In genomic region chr22:30674482-30674881, GRCh38 we compare ENCODE assay signal across 35 cellular contexts. TPM values are rescaled to one million over a fixed set of nuclear protein-coding genes. Genes with fewer than 3 reads are reported as not detected.
DNase-seq lines count a peak whose midpoint lies in the region; ATAC-seq, FAIRE-seq and TF ChIP-seq lines count a peak whose summit lies in the region.
"Had no signal": no experiment of that assay in that cellular context is flagged by ENCODE, and none has a peak within 500 bp of the region (broad histone marks: within the 10 kb centered on the region; RNA-seq: fewer than 3 reads in every experiment).

No MANE protein-coding gene starts in this region.

- no peak overlapping the region for H3K27ac Mint-ChIP-seq in activated T-helper 1 cell treated with anti-CD3 and anti-CD28 coated beads, Interleukin-12 subunit alpha, Interleukin-12 subunit beta, Interleukin-2, Interleukin-4 antibody, amounts not matched to agents 30 ng/mL and 10 ng/mL and 1 ng/mL, durations not matched to agents 14 hours and 24 hours and 36 hours
- H3K27ac Mint-ChIP-seq: B cell; CD4-positive, alpha-beta T cell; CD4-positive, CD25-positive, alpha-beta regulatory T cell; CD8-positive, alpha-beta T cell had no signal

- peak overlapping the region; percentile 84; the same call in 1 of the 2 replicates for H2BK20ac ChIP-seq in H1 (ENCODE audit: low read length)

- no peak overlapping the region for H2BK120ac ChIP-seq in H1 (replicated peaks; ENCODE audit: low read depth, low read length)

- H3K27me3 ChIP-seq in K562 (ENCODE audit: control insufficient read depth in 2 of 2, insufficient read depth in 2 of 2, low read length in 2 of 2) (no peaks in the 10 kb centered on the region), H1 (replicated peaks in 1 of 4; ENCODE audit: control insufficient read depth in 3 of 4, extremely low read depth in 1 of 4, insufficient read depth in 3 of 4, low read length in 3 of 4) (no peaks in the 10 kb centered on the region; a peak in 3 of 7 replicates), vagina (no peaks in the 10 kb centered on the region)
- H3K27me3 ChIP-seq: BE2C; BLaER1; BLaER1 treated with 17β-estradiol and CSF1 and Interleukin-3, amounts not matched to agents 10 nM and 100 nM had no signal

- H3K9me3 ChIP-seq in K562 (replicated peaks; ENCODE audit: control insufficient read depth, insufficient read depth, low read depth, low read length), result no peaks in the 10 kb centered on the region
- H3K9me3 ChIP-seq in H1 (ENCODE audit: insufficient read depth in 2 of 2, low read depth in 1 of 2, low read length in 1 of 2), result no peaks in the 10 kb centered on the region
- no peaks in the 10 kb centered on the region for H3K9me3 ChIP-seq in vagina
- H3K9me3 ChIP-seq: A549; BE2C; BLaER1; BLaER1 treated with 17β-estradiol and CSF1 and Interleukin-3, amounts not matched to agents 10 nM and 100 nM; Caco-2 had no signal

- no peak overlapping the region for H4K91ac ChIP-seq in H1 (replicated peaks; ENCODE audit: insufficient read length, low read length)

- peak; percentile 80 for ATAC-seq in K562
- ATAC-seq: A549; CD8-positive, alpha-beta T cell had no signal

- peaks cover 12% of the 10 kb centered on the region for H3K27me3 Mint-ChIP-seq in activated T-helper 1 cell treated with anti-CD3 and anti-CD28 coated beads, Interleukin-12 subunit alpha, Interleukin-12 subunit beta, Interleukin-2, Interleukin-4 antibody, amounts not matched to agents 30 ng/mL and 10 ng/mL and 1 ng/mL, durations not matched to agents 14 hours and 24 hours and 36 hours (ENCODE audit: insufficient read depth)

- WGBS in K562 (ENCODE audit: insufficient coverage, low coverage, missing lambda C conversion rate), result 24% methylated on average over 6 of the region's 6 CpGs
- 91% methylated on average over 6 of the region's 6 CpGs; no CpG with 5 or more reads in 1 of the 2 experiments for WGBS in H1 (ENCODE audit: extremely low coverage in 1 of 2, insufficient coverage in 1 of 2, insufficient read length in 1 of 2, insufficient replicate concordance in 2 of 2, low coverage in 1 of 2, low lambda C conversion rate in 2 of 2, missing lambda C conversion rate in 1 of 2), 2 experiments

- H3K36me3 ChIP-seq in K562 (ENCODE audit: control insufficient read depth, insufficient read depth, low read length) (no peaks in the 10 kb centered on the region), H1 (ENCODE audit: control insufficient read depth in 2 of 4, insufficient read depth in 4 of 4, low read length in 3 of 4) (no peaks in the 10 kb centered on the region), vagina (no peaks in the 10 kb centered on the region)
- H3K36me3 ChIP-seq: BE2C; BLaER1; BLaER1 treated with 17β-estradiol and CSF1 and Interleukin-3, amounts not matched to agents 10 nM and 100 nM had no signal

- H3K36me3 Mint-ChIP-seq in activated T-helper 1 cell treated with anti-CD3 and anti-CD28 coated beads, Interleukin-12 subunit alpha, Interleukin-12 subunit beta, Interleukin-2, Interleukin-4 antibody, amounts not matched to agents 30 ng/mL and 10 ng/mL and 1 ng/mL, durations not matched to agents 14 hours and 24 hours and 36 hours (ENCODE audit: low read depth), result no peaks in the 10 kb centered on the region
- H3K36me3 Mint-ChIP-seq: CD14-positive monocyte; CD4-positive, alpha-beta memory T cell; CD4-positive, CD25-positive, alpha-beta regulatory T cell; CD8-positive, alpha-beta memory T cell; CD8-positive, alpha-beta T cell had no signal

- H2BK15ac ChIP-seq in H1 (ENCODE audit: low read length), result peak overlapping the region; percentile 76; the same call in 1 of the 2 replicates

- no peak overlapping the region for H3K23ac ChIP-seq in H1 (ENCODE audit: insufficient read length)

- H4K8ac ChIP-seq in H1 (ENCODE audit: extremely low read depth, insufficient read depth, low read length), result no peak overlapping the region

- H2AFZ ChIP-seq in K562 (ENCODE audit: low read depth, low read length), result peak overlapping the region; percentile 44; the same call in 1 of the 2 replicates
- no peak overlapping the region for H2AFZ ChIP-seq in H1 (ENCODE audit: low read length)

- intact Hi-C loops in K562 (cut with micrococcal nuclease) (no loop called here), vagina (cut with DNase I) (no loop called here)
- intact Hi-C loops in activated T-helper 1 cell treated with anti-CD3 and anti-CD28 coated beads, Interleukin-12 subunit alpha, Interleukin-12 subunit beta, Interleukin-2, Interleukin-4 antibody, amounts not matched to agents 30 ng/mL and 10 ng/mL and 1 ng/mL, durations not matched to agents 14 hours and 24 hours and 36 hours (cut with micrococcal nuclease), result no loop called here

- H3K27ac ChIP-seq in K562 (ENCODE audit: extremely low read depth, low read depth, low read length) (no peak overlapping the region; the same call in 2 of the 3 replicates), H1 (ENCODE audit: low read depth, low read length) (no peak overlapping the region), vagina (no peak overlapping the region)
- H3K27ac ChIP-seq: 22Rv1; A549; BLaER1; BLaER1 treated with 17β-estradiol and CSF1 and Interleukin-3, amounts not matched to agents 10 nM and 100 nM; C4-2B had no signal

- BruUV-seq in K562 (replicated peaks; lab: Mats Ljungman, UMichigan), result no TSS peak

- peaks cover 15 to 18% of the 10 kb centered on the region in 2 experiments; a peak in 4 of 5 replicates for H3K4me1 ChIP-seq in K562 (replicated peaks in 1 of 2; ENCODE audit: control insufficient read depth in 2 of 2, insufficient read depth in 2 of 2, low read length in 2 of 2)
- H3K4me1 ChIP-seq in H1 (replicated peaks in 1 of 4; ENCODE audit: control insufficient read depth in 3 of 4, insufficient read depth in 4 of 4, low read length in 3 of 4), result peaks cover 0 to 3% (median 1%) of the 10 kb centered on the region in 4 experiments; a peak in 3 of 7 replicates
- H3K4me1 ChIP-seq in vagina, result no peaks in the 10 kb centered on the region
- H3K4me1 ChIP-seq: A549, BLaER1, Caco-2 had no signal

- CTCF ChIA-PET in K562 (lab: Yijun Ruan, JAX; ENCODE audit: low intra/inter-chr PET ratio), result no interaction called here
- CTCF ChIA-PET in H1 (lab: Charles Lee; ENCODE audit: partially characterized antibody), result interaction anchor here (1.1 to 1.8 kb wide), 3 partner anchors 23 to 80 kb away, joined by 3 to 5 read pairs (median 3); no protein-coding TSS in a partner anchor

- H4K5ac ChIP-seq in H1 (ENCODE audit: insufficient read length, low read depth, low read length), result no peak overlapping the region

- H2AK5ac ChIP-seq in H1 (ENCODE audit: low read depth, low read length), result no peak overlapping the region

- H2BK12ac ChIP-seq in H1 (ENCODE audit: low read depth, low read length), result no peak overlapping the region

- POLR2A ChIA-PET in K562 (lab: Yijun Ruan, JAX), result interaction anchor here (2.1 kb wide), 1 partner anchor 10 kb away, joined by 5 read pairs; no protein-coding TSS in a partner anchor
- POLR2A ChIA-PET in H1 (lab: Charles Lee; ENCODE audit: partially characterized antibody), result no interaction called here

- H3K4me3 ChIP-seq in K562 (no peak overlapping the region), H1 (ENCODE audit: extremely low read depth in 1 of 4, insufficient read depth in 2 of 4, low read depth in 3 of 4, low read length in 4 of 4) (no peak overlapping the region), vagina (no peak overlapping the region)
- H3K4me3 ChIP-seq: A549; BLaER1; BLaER1 treated with 17β-estradiol and CSF1 and Interleukin-3, amounts not matched to agents 10 nM and 100 nM had no signal

- no peak; the same call in 1 of the 2 replicates for TF ChIP-seq EP300 in K562 (IDR thresholded peaks at IDR 0.05; ENCODE audit: low read length)
- no peak for TF ChIP-seq EP300 in H1 (IDR thresholded peaks at IDR 0.05; ENCODE audit: borderline replicate concordance in 1 of 2, low read depth in 2 of 2, low read length in 2 of 2)

- no peak for TF ChIP-seq CTCF in K562 (IDR thresholded peaks at IDR 0.05 in 2 of 3, conservative IDR thresholded peaks at IDR 0.05 in 1 of 3; ENCODE audit: insufficient read depth in 2 of 3, low read depth in 1 of 3, low read length in 3 of 3)
- no peak for TF ChIP-seq CTCF in H1 (IDR thresholded peaks at IDR 0.05; ENCODE audit: control extremely low read depth in 1 of 3, insufficient read depth in 1 of 3, low read depth in 1 of 3, low read length in 3 of 3)
- TF ChIP-seq CTCF in vagina (IDR thresholded peaks at IDR 0.05), result no peak

- H3K4me2 ChIP-seq in K562 (ENCODE audit: insufficient read depth, low read length) (no peak overlapping the region; the same call in 1 of the 2 replicates), H1 (ENCODE audit: insufficient read depth in 1 of 2, low read depth in 2 of 2, low read length in 2 of 2) (no peak overlapping the region)
- H3K4me2 ChIP-seq: A549; BLaER1; BLaER1 treated with 17β-estradiol and CSF1 and Interleukin-3, amounts not matched to agents 10 nM and 100 nM had no signal

- no peak overlapping the region for H3K4ac ChIP-seq in H1 (replicated peaks; ENCODE audit: insufficient read length, low read depth, low read length)

- H3K56ac ChIP-seq in H1 (replicated peaks; ENCODE audit: insufficient read length, low read depth, low read length), result no peak overlapping the region

- H3K79me2 ChIP-seq in K562 (ENCODE audit: control insufficient read depth, insufficient read depth, low read length) (no peaks in the 10 kb centered on the region), H1 (ENCODE audit: control insufficient read depth in 1 of 2, insufficient read depth in 2 of 2, low read length in 2 of 2) (no peaks in the 10 kb centered on the region)

- DNase-seq in K562 (ENCODE audit: extremely low read depth in 1 of 4, low spot score in 3 of 4), result peak in 2 of 4 experiments; percentile 33 to 51
- no peak for DNase-seq in H1 (ENCODE audit: low read depth in 1 of 2, low spot score in 2 of 2)
- DNase-seq in urothelium cell line (ENCODE audit: low spot score), result no peak
- no peak for DNase-seq in dedifferentiated amniotic fluid mesenchymal stem cell (ENCODE audit: extremely low spot score)
- DNase-seq in activated T-helper 1 cell treated with anti-CD3 and anti-CD28 coated beads, Interleukin-12 subunit alpha, Interleukin-12 subunit beta, Interleukin-2, Interleukin-4 antibody, amounts not matched to agents 30 ng/mL and 10 ng/mL and 1 ng/mL, durations not matched to agents 14 hours and 24 hours and 36 hours (ENCODE audit: low spot score), result no peak
- DNase-seq in vagina (ENCODE audit: extremely low spot score in 2 of 2), result no peak
- DNase-seq: 8988T; ACHN; AML-193; BE2C; C1 segment of cervical spinal cord; Caco-2; Calu3; CD4-positive, alpha-beta memory T cell; CD4-positive, alpha-beta T cell; CD4-positive, CD25-positive, alpha-beta regulatory T cell; CD8-positive, alpha-beta memory T cell; CD8-positive, alpha-beta T cell; COR-L47; DMS 273 treated with DMSO at 0.1 percent for 48 hours; DMS153; DMS53; DMS79; DMS79 treated with DMSO at 0.1 percent for 48 hours; DND-41; EL had no signal

- H3K14ac ChIP-seq in H1 (ENCODE audit: insufficient read length), result no peak overlapping the region

- H3K9me1 ChIP-seq in K562 (ENCODE audit: control insufficient read depth, insufficient read depth, low read length), result no peaks in the 10 kb centered on the region

- no peaks in the 10 kb centered on the region for H3K9me3 Mint-ChIP-seq in activated T-helper 1 cell treated with anti-CD3 and anti-CD28 coated beads, Interleukin-12 subunit alpha, Interleukin-12 subunit beta, Interleukin-2, Interleukin-4 antibody, amounts not matched to agents 30 ng/mL and 10 ng/mL and 1 ng/mL, durations not matched to agents 14 hours and 24 hours and 36 hours
- H3K9me3 Mint-ChIP-seq: CD4-positive, alpha-beta memory T cell; CD4-positive, alpha-beta T cell; CD4-positive, CD25-positive, alpha-beta regulatory T cell; CD8-positive, alpha-beta memory T cell; CD8-positive, alpha-beta T cell had no signal

- in situ Hi-C loops in K562 (cut with MboI), result no loop called here

- TF ChIP-seq RAD21 in K562 (CRISPR knock-in tag; conservative IDR thresholded peaks at IDR 0.05 in 1 of 2, IDR thresholded peaks at IDR 0.05 in 1 of 2) (no peak), H1 (IDR thresholded peaks at IDR 0.05 in 1 of 2, conservative IDR thresholded peaks at IDR 0.05 in 1 of 2; ENCODE audit: low read depth in 2 of 2, low read length in 2 of 2) (no peak)

- H3K9ac ChIP-seq in K562 (ENCODE audit: insufficient read depth in 1 of 2, low read depth in 2 of 2, low read length in 2 of 2) (no peak overlapping the region), H1 (replicated peaks in 1 of 4; ENCODE audit: extremely low read depth in 1 of 4, low read depth in 3 of 4, low read length in 3 of 4) (no peak overlapping the region)
- H3K9ac ChIP-seq: BLaER1; BLaER1 treated with 17β-estradiol and CSF1 and Interleukin-3, amounts not matched to agents 10 nM and 100 nM had no signal

- H3K4me1 Mint-ChIP-seq in activated T-helper 1 cell treated with anti-CD3 and anti-CD28 coated beads, Interleukin-12 subunit alpha, Interleukin-12 subunit beta, Interleukin-2, Interleukin-4 antibody, amounts not matched to agents 30 ng/mL and 10 ng/mL and 1 ng/mL, durations not matched to agents 14 hours and 24 hours and 36 hours (ENCODE audit: low read depth), result peaks cover 6% of the 10 kb centered on the region
- H3K4me1 Mint-ChIP-seq: B cell; CD4-positive, CD25-positive, alpha-beta regulatory T cell; CD8-positive, alpha-beta memory T cell had no signal

- FAIRE-seq in K562 (lab: Jason Lieb, UNC) (peak; percentile 80), H1 (lab: Jason Lieb, UNC) (no peak), urothelium cell line (lab: Jason Lieb, UNC) (peak; percentile 74)
- FAIRE-seq: A204.1, A549, D721Med had no signal

- H2BK5ac ChIP-seq in H1 (ENCODE audit: low read depth, low read length), result no peak overlapping the region

- no peaks in the 10 kb centered on the region for H3K23me2 ChIP-seq in H1 (ENCODE audit: low read depth, low read length)

- H3K79me1 ChIP-seq in H1 (ENCODE audit: low read depth, low read length), result no peaks in the 10 kb centered on the region

- no peak for TF ChIP-seq POLR2A in K562 (conservative IDR thresholded peaks at IDR 0.05)
- TF ChIP-seq POLR2A in H1 (IDR thresholded peaks at IDR 0.05; ENCODE audit: control extremely low read depth in 1 of 2, low read depth in 2 of 2, low read length in 2 of 2), result no peak
- TF ChIP-seq POLR2A in vagina (IDR thresholded peaks at IDR 0.05), result no peak

- H4K20me1 ChIP-seq in K562 (replicated peaks; ENCODE audit: control insufficient read depth, insufficient read depth, low read length) (no peaks in the 10 kb centered on the region), H1 (replicated peaks in 1 of 2; ENCODE audit: control insufficient read depth in 1 of 2, insufficient read depth in 2 of 2, low read length in 2 of 2) (no peaks in the 10 kb centered on the region)
- H4K20me1 ChIP-seq: BLaER1; BLaER1 treated with 17β-estradiol and CSF1 and Interleukin-3, amounts not matched to agents 10 nM and 100 nM had no signal

- H3K4me3 Mint-ChIP-seq in activated T-helper 1 cell treated with anti-CD3 and anti-CD28 coated beads, Interleukin-12 subunit alpha, Interleukin-12 subunit beta, Interleukin-2, Interleukin-4 antibody, amounts not matched to agents 30 ng/mL and 10 ng/mL and 1 ng/mL, durations not matched to agents 14 hours and 24 hours and 36 hours, result no peak overlapping the region
- H3K4me3 Mint-ChIP-seq: B cell; CD14-positive monocyte; CD4-positive, alpha-beta memory T cell; CD4-positive, alpha-beta T cell; CD8-positive, alpha-beta memory T cell; CD8-positive, alpha-beta T cell had no signal

- no peak overlapping the region for H3K18ac ChIP-seq in H1 (ENCODE audit: extremely low read depth, low read length)

RNA-seq across cellular contexts. Expression of gene DUSP18, which starts 6.8 kb away (rescaled TPM):
- 6.0 and 6.8 TPM in 2 replicates for total RNA-seq in K562 (2011; cell fraction: chromatin; rRNA removed; ENCODE audit: low replicate concordance)
- 5.1 and 6.8 TPM in 2 replicates for total RNA-seq in K562 (2011; cell fraction: nucleolus; rRNA removed)
- total RNA-seq in K562 (2011; cell fraction: nucleoplasm; rRNA removed), result 4.5 and 6.7 TPM in 2 replicates
- total RNA-seq in K562 (2014; rRNA removed), result 1.00 and 2.4 TPM in 2 replicates
- total RNA-seq in K562 (2014; rRNA removed; fragmentation: Illumina TruSeq; extraction: Trizol), result 1.3 and 1.5 TPM in 2 replicates
- total RNA-seq in K562 (2015; rRNA removed; fragmentation: Illumina TruSeq; extraction: Trizol), result 1.5 and 1.7 TPM in 2 replicates
- 2.0 and 2.6 TPM in 2 replicates for total RNA-seq in K562 (2021)
- 3.7 and 4.4 TPM in 2 replicates for polyA plus RNA-seq in K562 (2011; rRNA removed)
- polyA plus RNA-seq in K562 (2011; cell fraction: cytosol; rRNA removed), result 6.9 and 8.2 TPM in 2 replicates
- 3.4 and 3.8 TPM in 2 replicates for polyA plus RNA-seq in K562 (2011; cell fraction: nucleus; rRNA removed)
- 1.6 and 2.5 TPM in 2 replicates for polyA plus RNA-seq in K562 (2012)
- polyA plus RNA-seq in K562 (2014; fragmentation: Illumina TruSeq; extraction: Trizol), result 1.7 and 2.0 TPM in 2 replicates
- 1 to 10 TPM; 1.1 to 1.3 TPM for polyA plus RNA-seq in K562 (2014; fragmentation: Nextera tagmentation; extraction: Ambion mirVana)
- polyA plus RNA-seq in K562 (2014; rRNA removed), result 1.2 and 3.1 TPM in 2 replicates
- polyA minus RNA-seq in K562 (2011; rRNA and poly(A)+ RNA removed), result 3.0 and 4.3 TPM in 2 replicates
- 1.4 and 3.4 TPM in 2 replicates for polyA minus RNA-seq in K562 (2011; cell fraction: cytosol; rRNA and poly(A)+ RNA removed)
- polyA minus RNA-seq in K562 (2011; cell fraction: nucleus; rRNA and poly(A)+ RNA removed), result 2.0 and 3.2 TPM in 2 replicates
- total RNA-seq in H1 (2021; fragmentation: NEBNext Ultra II Directional; extraction: Animal tissue kit (Norgen Biotek cat#: 25700)), result 2.6 and 3.6 TPM in 2 replicates
- polyA plus RNA-seq in H1 (2011; rRNA removed), result 7.3 and 8.3 TPM in 2 replicates
- polyA plus RNA-seq in H1 (2011; cell fraction: cytosol; rRNA removed), result 5.8 TPM
- polyA plus RNA-seq in H1 (2011; cell fraction: nucleus; rRNA removed), result 6.1 TPM
- polyA plus RNA-seq in H1 (2012, experiment 1 of 2), result 2.7 to 3.6 TPM (median 3.3 TPM) in 4 replicates
- polyA plus RNA-seq in H1 (2012, experiment 2 of 2), result 2.1 TPM
- 1.9 TPM for polyA plus RNA-seq in H1 (2013, experiment 1 of 2)
- polyA plus RNA-seq in H1 (2013, experiment 2 of 2), result 1.8 TPM
- 11.0 and 13.8 TPM in 2 replicates for polyA minus RNA-seq in H1 (2011; rRNA and poly(A)+ RNA removed)
- polyA minus RNA-seq in H1 (2011; cell fraction: cytosol; rRNA and poly(A)+ RNA removed), result 5.0 TPM
- polyA minus RNA-seq in H1 (2011; cell fraction: nucleus; rRNA and poly(A)+ RNA removed), result 4.8 TPM
- total RNA-seq in activated T-helper 1 cell treated with anti-CD3 and anti-CD28 coated beads, Interleukin-12 subunit alpha, Interleukin-12 subunit beta, Interleukin-2, Interleukin-4 antibody, amounts not matched to agents 30 ng/mL and 10 ng/mL and 1 ng/mL, durations not matched to agents 14 hours and 24 hours and 36 hours, result 9.6 and 9.8 TPM in 2 replicates
- total RNA-seq in vagina, result 7.4 TPM

RNA-seq across cellular contexts. Expression of gene OSBP2, which starts 20.2 kb away (rescaled TPM):
- total RNA-seq in K562 (2011; cell fraction: chromatin; rRNA removed; ENCODE audit: low replicate concordance), result 38.2 and 49.5 TPM in 2 replicates
- 22.2 and 25.8 TPM in 2 replicates for total RNA-seq in K562 (2011; cell fraction: nucleolus; rRNA removed)
- total RNA-seq in K562 (2011; cell fraction: nucleoplasm; rRNA removed), result 24.9 and 29.2 TPM in 2 replicates
- 24.1 and 27.4 TPM in 2 replicates for total RNA-seq in K562 (2014; rRNA removed)
- 9.8 and 11.4 TPM in 2 replicates for total RNA-seq in K562 (2014; rRNA removed; fragmentation: Illumina TruSeq; extraction: Trizol)
- 13.5 and 14.5 TPM in 2 replicates for total RNA-seq in K562 (2015; rRNA removed; fragmentation: Illumina TruSeq; extraction: Trizol)
- 28.8 and 31.3 TPM in 2 replicates for total RNA-seq in K562 (2021)
- polyA plus RNA-seq in K562 (2011; rRNA removed), result 18.5 and 29.5 TPM in 2 replicates
- polyA plus RNA-seq in K562 (2011; cell fraction: cytosol; rRNA removed), result 15.5 and 43.5 TPM in 2 replicates
- polyA plus RNA-seq in K562 (2011; cell fraction: nucleus; rRNA removed), result 18.5 and 38.5 TPM in 2 replicates
- 11.3 and 15.6 TPM in 2 replicates for polyA plus RNA-seq in K562 (2012)
- polyA plus RNA-seq in K562 (2014; fragmentation: Illumina TruSeq; extraction: Trizol), result 23.3 and 26.0 TPM in 2 replicates
- under 1 TPM; 0.52 to 0.55 TPM for polyA plus RNA-seq in K562 (2014; fragmentation: Nextera tagmentation; extraction: Ambion mirVana)
- 21.6 and 23.4 TPM in 2 replicates for polyA plus RNA-seq in K562 (2014; rRNA removed)
- 16.4 and 28.3 TPM in 2 replicates for polyA minus RNA-seq in K562 (2011; rRNA and poly(A)+ RNA removed)
- polyA minus RNA-seq in K562 (2011; cell fraction: cytosol; rRNA and poly(A)+ RNA removed), result 9.6 and 23.8 TPM in 2 replicates
- polyA minus RNA-seq in K562 (2011; cell fraction: nucleus; rRNA and poly(A)+ RNA removed), result 14.6 and 17.6 TPM in 2 replicates
- total RNA-seq in H1 (2021; fragmentation: NEBNext Ultra II Directional; extraction: Animal tissue kit (Norgen Biotek cat#: 25700)), result 3.4 and 3.7 TPM in 2 replicates
- polyA plus RNA-seq in H1 (2011; rRNA removed), result 3.4 and 4.5 TPM in 2 replicates
- 2.9 TPM for polyA plus RNA-seq in H1 (2011; cell fraction: cytosol; rRNA removed)
- 4.9 TPM for polyA plus RNA-seq in H1 (2011; cell fraction: nucleus; rRNA removed)
- polyA plus RNA-seq in H1 (2012, experiment 1 of 2), result 4.0 to 5.0 TPM (median 4.2 TPM) in 4 replicates
- 2.5 TPM for polyA plus RNA-seq in H1 (2012, experiment 2 of 2)
- polyA plus RNA-seq in H1 (2013, experiment 1 of 2), result 3.6 TPM
- polyA plus RNA-seq in H1 (2013, experiment 2 of 2), result 3.8 TPM
- polyA minus RNA-seq in H1 (2011; rRNA and poly(A)+ RNA removed), result 5.3 and 5.8 TPM in 2 replicates
- 8.0 TPM for polyA minus RNA-seq in H1 (2011; cell fraction: cytosol; rRNA and poly(A)+ RNA removed)
- polyA minus RNA-seq in H1 (2011; cell fraction: nucleus; rRNA and poly(A)+ RNA removed), result 8.9 TPM
- total RNA-seq in activated T-helper 1 cell treated with anti-CD3 and anti-CD28 coated beads, Interleukin-12 subunit alpha, Interleukin-12 subunit beta, Interleukin-2, Interleukin-4 antibody, amounts not matched to agents 30 ng/mL and 10 ng/mL and 1 ng/mL, durations not matched to agents 14 hours and 24 hours and 36 hours, result 1.6 and 1.9 TPM in 2 replicates
- 3.7 TPM for total RNA-seq in vagina

RNA-seq across cellular contexts. Expression of gene SLC35E4, which starts 38.9 kb away (rescaled TPM):
- total RNA-seq in K562 (2011; cell fraction: chromatin; rRNA removed; ENCODE audit: low replicate concordance), result 1.3 and 3.7 TPM in 2 replicates
- 2.9 and 4.3 TPM in 2 replicates for total RNA-seq in K562 (2011; cell fraction: nucleolus; rRNA removed)
- 2.7 TPM in 2 replicates for total RNA-seq in K562 (2011; cell fraction: nucleoplasm; rRNA removed)
- 1.6 and 2.3 TPM in 2 replicates for total RNA-seq in K562 (2014; rRNA removed)
- 0.32 and 0.36 TPM in 2 replicates for total RNA-seq in K562 (2014; rRNA removed; fragmentation: Illumina TruSeq; extraction: Trizol)
- 0.83 and 1.0 TPM in 2 replicates for total RNA-seq in K562 (2015; rRNA removed; fragmentation: Illumina TruSeq; extraction: Trizol)
- 1.6 and 1.7 TPM in 2 replicates for total RNA-seq in K562 (2021)
- polyA plus RNA-seq in K562 (2011; rRNA removed), result 0.79 and 0.88 TPM in 2 replicates
- polyA plus RNA-seq in K562 (2011; cell fraction: cytosol; rRNA removed), result 0.86 and 3.2 TPM in 2 replicates
- polyA plus RNA-seq in K562 (2011; cell fraction: nucleus; rRNA removed), result 0.44 and 0.95 TPM in 2 replicates
- polyA plus RNA-seq in K562 (2012), result 1.1 and 1.5 TPM in 2 replicates
- 0.54 and 0.58 TPM in 2 replicates for polyA plus RNA-seq in K562 (2014; fragmentation: Illumina TruSeq; extraction: Trizol)
- under 1 TPM in 1 of 2 experiments, not detected in 1; 0.06 TPM for polyA plus RNA-seq in K562 (2014; fragmentation: Nextera tagmentation; extraction: Ambion mirVana)
- polyA plus RNA-seq in K562 (2014; rRNA removed), result 1.1 TPM in 2 replicates
- 0.36 and 0.46 TPM in 2 replicates for polyA minus RNA-seq in K562 (2011; rRNA and poly(A)+ RNA removed)
- polyA minus RNA-seq in K562 (2011; cell fraction: cytosol; rRNA and poly(A)+ RNA removed), result 0.91 and 1.5 TPM in 2 replicates
- 1.1 and 1.3 TPM in 2 replicates for polyA minus RNA-seq in K562 (2011; cell fraction: nucleus; rRNA and poly(A)+ RNA removed)
- total RNA-seq in H1 (2021; fragmentation: NEBNext Ultra II Directional; extraction: Animal tissue kit (Norgen Biotek cat#: 25700)), result 5.1 TPM in 2 replicates
- polyA plus RNA-seq in H1 (2011; rRNA removed), result 5.6 and 7.8 TPM in 2 replicates
- 4.9 TPM for polyA plus RNA-seq in H1 (2011; cell fraction: cytosol; rRNA removed)
- polyA plus RNA-seq in H1 (2011; cell fraction: nucleus; rRNA removed), result 5.3 TPM
- polyA plus RNA-seq in H1 (2012, experiment 1 of 2), result 3.1 to 5.1 TPM (median 3.9 TPM) in 4 replicates
- polyA plus RNA-seq in H1 (2012, experiment 2 of 2), result 5.2 TPM
- 6.0 TPM for polyA plus RNA-seq in H1 (2013, experiment 1 of 2)
- polyA plus RNA-seq in H1 (2013, experiment 2 of 2), result 6.0 TPM
- 2.8 and 3.0 TPM in 2 replicates for polyA minus RNA-seq in H1 (2011; rRNA and poly(A)+ RNA removed)
- 4.3 TPM for polyA minus RNA-seq in H1 (2011; cell fraction: cytosol; rRNA and poly(A)+ RNA removed)
- polyA minus RNA-seq in H1 (2011; cell fraction: nucleus; rRNA and poly(A)+ RNA removed), result 5.8 TPM
- 8.2 and 8.3 TPM in 2 replicates for total RNA-seq in activated T-helper 1 cell treated with anti-CD3 and anti-CD28 coated beads, Interleukin-12 subunit alpha, Interleukin-12 subunit beta, Interleukin-2, Interleukin-4 antibody, amounts not matched to agents 30 ng/mL and 10 ng/mL and 1 ng/mL, durations not matched to agents 14 hours and 24 hours and 36 hours
- 6.4 TPM for total RNA-seq in vagina
